In the genomic region with DNA sequence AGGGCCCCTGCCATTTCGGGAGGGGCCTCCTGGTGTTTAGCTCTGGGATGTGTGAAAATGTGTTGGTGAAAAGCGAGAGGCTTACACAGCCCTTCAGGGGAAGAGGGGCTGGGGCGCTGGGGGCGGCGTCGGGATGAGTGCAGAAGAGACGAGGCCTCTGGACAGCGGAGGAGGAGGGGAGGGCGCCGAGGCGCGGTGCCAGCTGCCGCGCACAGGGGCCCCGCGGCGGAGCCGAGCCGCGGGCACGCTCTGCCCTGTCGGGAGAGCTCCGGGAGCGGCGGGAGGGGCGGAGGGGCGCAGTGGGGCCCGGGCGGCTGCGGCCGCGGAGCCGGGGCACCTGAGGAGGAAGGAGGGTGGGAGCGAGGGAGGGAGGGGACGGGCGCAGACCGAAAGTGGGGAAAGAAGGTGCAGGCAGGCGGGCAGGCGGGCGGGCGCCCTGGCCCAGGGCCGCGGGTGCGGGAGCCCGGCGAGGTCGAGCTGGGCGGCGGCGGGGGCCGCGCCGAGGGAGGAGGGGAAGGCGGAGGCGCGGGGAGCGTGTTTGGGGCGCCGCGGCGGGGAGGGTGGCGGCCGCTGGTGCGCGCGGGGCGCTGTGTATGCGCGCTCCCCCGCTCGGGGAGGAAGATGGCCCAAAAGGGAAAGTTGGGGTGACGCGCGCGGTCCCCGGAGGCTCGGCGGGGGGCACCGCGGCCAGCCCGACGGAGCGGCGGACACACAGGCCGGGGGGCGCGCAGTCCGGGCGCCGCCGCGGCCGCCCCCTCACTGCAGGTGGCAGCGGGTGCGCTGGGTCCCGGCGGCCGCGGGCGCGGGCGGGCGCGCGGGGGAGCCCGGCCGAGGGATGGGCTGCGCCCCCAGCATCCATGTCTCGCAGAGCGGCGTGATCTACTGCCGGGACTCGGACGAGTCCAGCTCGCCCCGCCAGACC, we compare ENCODE assay signal across 8 cellular contexts. TPM values are rescaled to one million over a fixed set of nuclear protein-coding genes. Genes with fewer than 3 reads are reported as not detected.
DNase-seq lines count a peak whose midpoint lies in the region; ATAC-seq, FAIRE-seq and TF ChIP-seq lines count a peak whose summit lies in the region.

A gene with protein sequence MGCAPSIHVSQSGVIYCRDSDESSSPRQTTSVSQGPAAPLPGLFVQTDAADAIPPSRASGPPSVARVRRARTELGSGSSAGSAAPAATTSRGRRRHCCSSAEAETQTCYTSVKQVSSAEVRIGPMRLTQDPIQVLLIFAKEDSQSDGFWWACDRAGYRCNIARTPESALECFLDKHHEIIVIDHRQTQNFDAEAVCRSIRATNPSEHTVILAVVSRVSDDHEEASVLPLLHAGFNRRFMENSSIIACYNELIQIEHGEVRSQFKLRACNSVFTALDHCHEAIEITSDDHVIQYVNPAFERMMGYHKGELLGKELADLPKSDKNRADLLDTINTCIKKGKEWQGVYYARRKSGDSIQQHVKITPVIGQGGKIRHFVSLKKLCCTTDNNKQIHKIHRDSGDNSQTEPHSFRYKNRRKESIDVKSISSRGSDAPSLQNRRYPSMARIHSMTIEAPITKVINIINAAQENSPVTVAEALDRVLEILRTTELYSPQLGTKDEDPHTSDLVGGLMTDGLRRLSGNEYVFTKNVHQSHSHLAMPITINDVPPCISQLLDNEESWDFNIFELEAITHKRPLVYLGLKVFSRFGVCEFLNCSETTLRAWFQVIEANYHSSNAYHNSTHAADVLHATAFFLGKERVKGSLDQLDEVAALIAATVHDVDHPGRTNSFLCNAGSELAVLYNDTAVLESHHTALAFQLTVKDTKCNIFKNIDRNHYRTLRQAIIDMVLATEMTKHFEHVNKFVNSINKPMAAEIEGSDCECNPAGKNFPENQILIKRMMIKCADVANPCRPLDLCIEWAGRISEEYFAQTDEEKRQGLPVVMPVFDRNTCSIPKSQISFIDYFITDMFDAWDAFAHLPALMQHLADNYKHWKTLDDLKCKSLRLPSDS (plus strand): TSS at position 590 of the 922 bp plus-strand sequence. CDS start 246 bp downstream, at position 836.

- H3K9me3 ChIP-seq in gastroesophageal sphincter (no peaks in the 10 kb centered on the region), ovary (no peaks in the 10 kb centered on the region)

- TF ChIP-seq POLR2A in gastroesophageal sphincter (IDR thresholded peaks at IDR 0.05) = no peak
- no peak for TF ChIP-seq POLR2A in ovary (IDR thresholded peaks at IDR 0.05)

- no peak for TF ChIP-seq CTCF in GM13976 (IDR thresholded peaks at IDR 0.05; ENCODE audit: borderline replicate concordance, control extremely low read depth, extremely low read depth, insufficient read depth, missing control alignments)
- TF ChIP-seq CTCF in WTC11 (IDR thresholded peaks at IDR 0.05) = no peak
- TF ChIP-seq CTCF in gastroesophageal sphincter (IDR thresholded peaks at IDR 0.05) = no peak
- no peak for TF ChIP-seq CTCF in ovary (IDR thresholded peaks at IDR 0.05)

- TF ChIP-seq EP300 in gastroesophageal sphincter (IDR thresholded peaks at IDR 0.05) (no peak), ovary (IDR thresholded peaks at IDR 0.05) (no peak)

- POLR2A ChIA-PET in WTC11 (lab: Charles Lee) = no interaction called here

- no peak for FAIRE-seq in GM19239 (lab: Jason Lieb, UNC)

- no peaks in the 10 kb centered on the region for H3K36me3 ChIP-seq in gastroesophageal sphincter
- no peaks in the 10 kb centered on the region for H3K36me3 ChIP-seq in ovary

- H3K4me1 ChIP-seq in gastroesophageal sphincter (peaks cover 3 to 11% (median 8%) of the 10 kb centered on the region in 3 donors), ovary (ENCODE audit: insufficient read depth) (peaks cover 2% of the 10 kb centered on the region)

- CTCF ChIA-PET in WTC11 (lab: Charles Lee) = interaction anchor here (0.7 to 1.0 kb wide), 2 partner anchors 281 to 335 kb away, joined by 3 read pairs; no protein-coding TSS in a partner anchor

- H3K27ac ChIP-seq in gastroesophageal sphincter (no peak within 1 kb of the TSS), ovary (peak within 1 kb of the TSS in 1 of 2 donors; percentile 21)

- intact Hi-C loops in ovary (cut with DNase I) = no loop called here

- no peaks in the 10 kb centered on the region for H3K36me3 Mint-ChIP-seq in WTC11

- peak within 1 kb of the TSS; percentile 82 for H3K4me3 Mint-ChIP-seq in WTC11

- H3K27ac Mint-ChIP-seq in WTC11 = no peak within 1 kb of the TSS

- H3K27me3 Mint-ChIP-seq in WTC11 (ENCODE audit: low read depth) = peaks cover 68% of the 10 kb centered on the region

- WGBS in gastroesophageal sphincter (ENCODE audit: low coverage in 1 of 2), 2 donors = 1 to 13% methylated on average over 3 to 11 of the region's 116 CpGs
- WGBS in ovary, 3 donors = 1 to 3% (median 1%) methylated on average over 74 to 112 of the region's 116 CpGs

- peaks cover 40% of the 10 kb centered on the region for H3K27me3 ChIP-seq in gastroesophageal sphincter
- no peaks in the 10 kb centered on the region for H3K27me3 ChIP-seq in ovary

- ATAC-seq in WTC11 (peak; percentile 60), gastroesophageal sphincter (peak; percentile 34)

- DNase-seq in GM13976 (ENCODE audit: low spot score) (peak; percentile 55), WTC11 (ENCODE audit: low spot score) (peak; percentile 34), ovary (peak in 4 of 5 donors; percentile 15 to 60 (median 28)), cerebellar cortex (ENCODE audit: low spot score) (no peak), GM19239 (ENCODE audit: insufficient read length, low spot score) (no peak), GM19238 (ENCODE audit: insufficient read length, low spot score) (no peak), HCEC 1CT (no peak)

- H3K9me3 Mint-ChIP-seq in WTC11 = no peaks in the 10 kb centered on the region

- peaks cover 11% of the 10 kb centered on the region for H3K4me1 Mint-ChIP-seq in WTC11

- H3K4me3 ChIP-seq in gastroesophageal sphincter (peak within 1 kb of the TSS; percentile 31 to 69), ovary (peak within 1 kb of the TSS; percentile 54)

- in situ Hi-C loops in GM13976 (cut with MboI; ENCODE audit: low sequenced_read_pairs, unreplicated experiment) = no loop called here

TF ChIP-seq in WTC11, 78 proteins besides CTCF, POLR2A, EP300 and RAD21:
- TF ChIP-seq, protein P1, sequence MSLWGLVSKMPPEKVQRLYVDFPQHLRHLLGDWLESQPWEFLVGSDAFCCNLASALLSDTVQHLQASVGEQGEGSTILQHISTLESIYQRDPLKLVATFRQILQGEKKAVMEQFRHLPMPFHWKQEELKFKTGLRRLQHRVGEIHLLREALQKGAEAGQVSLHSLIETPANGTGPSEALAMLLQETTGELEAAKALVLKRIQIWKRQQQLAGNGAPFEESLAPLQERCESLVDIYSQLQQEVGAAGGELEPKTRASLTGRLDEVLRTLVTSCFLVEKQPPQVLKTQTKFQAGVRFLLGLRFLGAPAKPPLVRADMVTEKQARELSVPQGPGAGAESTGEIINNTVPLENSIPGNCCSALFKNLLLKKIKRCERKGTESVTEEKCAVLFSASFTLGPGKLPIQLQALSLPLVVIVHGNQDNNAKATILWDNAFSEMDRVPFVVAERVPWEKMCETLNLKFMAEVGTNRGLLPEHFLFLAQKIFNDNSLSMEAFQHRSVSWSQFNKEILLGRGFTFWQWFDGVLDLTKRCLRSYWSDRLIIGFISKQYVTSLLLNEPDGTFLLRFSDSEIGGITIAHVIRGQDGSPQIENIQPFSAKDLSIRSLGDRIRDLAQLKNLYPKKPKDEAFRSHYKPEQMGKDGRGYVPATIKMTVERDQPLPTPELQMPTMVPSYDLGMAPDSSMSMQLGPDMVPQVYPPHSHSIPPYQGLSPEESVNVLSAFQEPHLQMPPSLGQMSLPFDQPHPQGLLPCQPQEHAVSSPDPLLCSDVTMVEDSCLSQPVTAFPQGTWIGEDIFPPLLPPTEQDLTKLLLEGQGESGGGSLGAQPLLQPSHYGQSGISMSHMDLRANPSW (CRISPR knock-in tag; conservative IDR thresholded peaks at IDR 0.05; ENCODE audit: low read depth) = no peak
- TF ChIP-seq, protein P2, sequence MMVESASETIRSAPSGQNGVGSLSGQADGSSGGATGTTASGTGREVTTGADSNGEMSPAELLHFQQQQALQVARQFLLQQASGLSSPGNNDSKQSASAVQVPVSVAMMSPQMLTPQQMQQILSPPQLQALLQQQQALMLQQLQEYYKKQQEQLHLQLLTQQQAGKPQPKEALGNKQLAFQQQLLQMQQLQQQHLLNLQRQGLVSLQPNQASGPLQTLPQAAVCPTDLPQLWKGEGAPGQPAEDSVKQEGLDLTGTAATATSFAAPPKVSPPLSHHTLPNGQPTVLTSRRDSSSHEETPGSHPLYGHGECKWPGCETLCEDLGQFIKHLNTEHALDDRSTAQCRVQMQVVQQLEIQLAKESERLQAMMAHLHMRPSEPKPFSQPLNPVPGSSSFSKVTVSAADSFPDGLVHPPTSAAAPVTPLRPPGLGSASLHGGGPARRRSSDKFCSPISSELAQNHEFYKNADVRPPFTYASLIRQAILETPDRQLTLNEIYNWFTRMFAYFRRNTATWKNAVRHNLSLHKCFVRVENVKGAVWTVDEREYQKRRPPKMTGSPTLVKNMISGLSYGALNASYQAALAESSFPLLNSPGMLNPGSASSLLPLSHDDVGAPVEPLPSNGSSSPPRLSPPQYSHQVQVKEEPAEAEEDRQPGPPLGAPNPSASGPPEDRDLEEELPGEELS (CRISPR knock-in tag; IDR thresholded peaks at IDR 0.05) = 0 out of 2 replicates have a peak, but pooled peaks have one; percentile 24

RNA-seq across cellular contexts. Expression of the gene that starts here (rescaled TPM):
- total RNA-seq in WTC11 (2021) = 0.31 to 0.62 TPM (median 0.53 TPM) in 3 replicates
- 10 to 100 TPM in 1 of 4 donors, 1 to 10 TPM in 2, under 1 TPM in 1; 0.96 to 11.0 (median 2.3) TPM for total RNA-seq in gastroesophageal sphincter
- total RNA-seq in ovary = 10 to 100 TPM in 3 of 7 donors, 1 to 10 TPM in 3, under 1 TPM in 1; 0.95 to 26.7 (median 6.4) TPM
- polyA plus RNA-seq in ovary = 10 to 100 TPM in 1 of 2 donors, under 1 TPM in 1; 0.73 to 10.6 TPM

Comparison
In these comparisons a context has a peak if more than half of its experiments do, and no peak if none do; other contexts are left out.
1. Peak in DNase-seq and ATAC-seq in WTC11; RNA of the gene not detected or under 1 TPM.
2. DNase-seq: peak in GM13976 (single experiment) and ovary (4 of 5); none in cerebellar cortex (single experiment), GM19239 (single experiment), GM19238 (single experiment) and HCEC 1CT (single experiment).